ENCODE assay signal across 23 cellular contexts in genomic region chr7:118239014-118239413, GRCh38. TPM values are rescaled to one million over a fixed set of nuclear protein-coding genes. Genes with fewer than 3 reads are reported as not detected.
"Had no signal": no experiment of that assay in that cellular context is flagged by ENCODE, and none has a peak within 500 bp of the region (broad histone marks: within the 10 kb centered on the region; RNA-seq: fewer than 3 reads in every experiment).

No MANE protein-coding gene starts in this region.

- H3K79me2 ChIP-seq: hepatocyte had no signal

- H3K4me3 ChIP-seq: coronary artery, hepatocyte, left ventricle myocardium inferior, lower lobe of right lung, pancreas, prostate gland, right lobe of liver, testis, tibial nerve, upper lobe of right lung, vagina had no signal

- H3K4me1 ChIP-seq: left ventricle myocardium inferior, lower lobe of right lung, prostate gland, right lobe of liver, testis, tibial nerve, upper lobe of right lung, vagina had no signal

- H3K27ac ChIP-seq: coronary artery, hepatocyte, left ventricle myocardium inferior, lower lobe of right lung, pancreas, prostate gland, right lobe of liver, testis, tibial nerve, upper lobe of right lung, vagina had no signal

- DNase-seq: effector CD4-positive, alpha-beta T cell; foreskin melanocyte; head of caudate nucleus; kidney; left cardiac atrium; left ventricle myocardium inferior; lower lobe of right lung; midbrain; occipital lobe; right lobe of liver; stimulated activated CD4-positive, alpha-beta T cell treated with anti-CD3 and anti-CD28 coated beads, Interleukin-4, amount 100 ng/mL, for 24 hours; stimulated activated naive B cell treated with anti-CD40 and anti-IgM and Interleukin-4, amounts not matched to agents 10 μg/mL and 1 μg/mL and 100 μg/mL, for 72 hours; stimulated activated naive CD8-positive, alpha-beta T cell treated with anti-CD3 and anti-CD28 coated beads, Interleukin-15, amount 100 ng/mL, for 72 hours; testis; upper lobe of right lung had no signal

- H3K27ac Mint-ChIP-seq: memory B cell; natural killer cell treated with Interleukin-12 subunit alpha and Interleukin-12 subunit beta and Interleukin-15 and Interleukin-18, amount 100 ng/mL, for 72 hours; stimulated activated naive B cell treated with anti-CD40 and anti-IgM and Interleukin-4, amounts not matched to agents 10 μg/mL and 1 μg/mL and 100 μg/mL, for 72 hours; stimulated activated naive CD8-positive, alpha-beta T cell treated with anti-CD3 and anti-CD28 coated beads, Interleukin-15, amount 100 ng/mL, for 72 hours had no signal

- H2AFZ ChIP-seq: hepatocyte had no signal

- H3K9me3 Mint-ChIP-seq: memory B cell; natural killer cell treated with Interleukin-12 subunit alpha and Interleukin-12 subunit beta and Interleukin-15 and Interleukin-18, amount 100 ng/mL, for 72 hours; stimulated activated naive B cell treated with anti-CD40 and anti-IgM and Interleukin-4, amounts not matched to agents 10 μg/mL and 1 μg/mL and 100 μg/mL, for 72 hours; stimulated activated naive CD8-positive, alpha-beta T cell treated with anti-CD3 and anti-CD28 coated beads, Interleukin-15, amount 100 ng/mL, for 72 hours had no signal

- H3K4me1 Mint-ChIP-seq: memory B cell; stimulated activated naive CD8-positive, alpha-beta T cell treated with anti-CD3 and anti-CD28 coated beads, Interleukin-15, amount 100 ng/mL, for 72 hours had no signal

- H3K36me3 Mint-ChIP-seq: memory B cell; natural killer cell treated with Interleukin-12 subunit alpha and Interleukin-12 subunit beta and Interleukin-15 and Interleukin-18, amount 100 ng/mL, for 72 hours had no signal

- H3K9me3 ChIP-seq: lower lobe of right lung, pancreas, prostate gland, right lobe of liver, testis, tibial nerve, upper lobe of right lung, vagina had no signal

- H3K27me3 ChIP-seq: hepatocyte, pancreas, right lobe of liver, testis, tibial nerve, upper lobe of right lung, vagina had no signal

- H3K4me2 ChIP-seq: hepatocyte had no signal

- H3K36me3 ChIP-seq: left ventricle myocardium inferior, lower lobe of right lung, pancreas, prostate gland, right lobe of liver, tibial nerve, upper lobe of right lung, vagina had no signal

- H3K27me3 Mint-ChIP-seq: memory B cell; stimulated activated naive CD8-positive, alpha-beta T cell treated with anti-CD3 and anti-CD28 coated beads, Interleukin-15, amount 100 ng/mL, for 72 hours had no signal

- H3K4me3 Mint-ChIP-seq: memory B cell; natural killer cell treated with Interleukin-12 subunit alpha and Interleukin-12 subunit beta and Interleukin-15 and Interleukin-18, amount 100 ng/mL, for 72 hours; stimulated activated naive B cell treated with anti-CD40 and anti-IgM and Interleukin-4, amounts not matched to agents 10 μg/mL and 1 μg/mL and 100 μg/mL, for 72 hours; stimulated activated naive CD8-positive, alpha-beta T cell treated with anti-CD3 and anti-CD28 coated beads, Interleukin-15, amount 100 ng/mL, for 72 hours had no signal

- ATAC-seq: left cardiac atrium; lower lobe of right lung; natural killer cell treated with Interleukin-12 subunit alpha and Interleukin-12 subunit beta and Interleukin-15 and Interleukin-18, amount 100 ng/mL, for 72 hours; pancreas; right lobe of liver; stimulated activated naive B cell treated with anti-CD40 and anti-IgM and Interleukin-4, amounts not matched to agents 10 μg/mL and 1 μg/mL and 100 μg/mL, for 72 hours; stimulated activated naive CD8-positive, alpha-beta T cell treated with anti-CD3 and anti-CD28 coated beads, Interleukin-15, amount 100 ng/mL, for 72 hours; upper lobe of right lung had no signal

RNA-seq across cellular contexts. Expression of gene ANKRD7, which starts 14.5 kb away (rescaled TPM):
- total RNA-seq: lower lobe of right lung; natural killer cell treated with Interleukin-12 subunit alpha and Interleukin-12 subunit beta and Interleukin-15 and Interleukin-18, amount 100 ng/mL, for 72 hours; right lobe of liver; upper lobe of right lung had no signal
